Comparison of ENCODE assay signal across 23 cellular contexts in the genomic region with DNA sequence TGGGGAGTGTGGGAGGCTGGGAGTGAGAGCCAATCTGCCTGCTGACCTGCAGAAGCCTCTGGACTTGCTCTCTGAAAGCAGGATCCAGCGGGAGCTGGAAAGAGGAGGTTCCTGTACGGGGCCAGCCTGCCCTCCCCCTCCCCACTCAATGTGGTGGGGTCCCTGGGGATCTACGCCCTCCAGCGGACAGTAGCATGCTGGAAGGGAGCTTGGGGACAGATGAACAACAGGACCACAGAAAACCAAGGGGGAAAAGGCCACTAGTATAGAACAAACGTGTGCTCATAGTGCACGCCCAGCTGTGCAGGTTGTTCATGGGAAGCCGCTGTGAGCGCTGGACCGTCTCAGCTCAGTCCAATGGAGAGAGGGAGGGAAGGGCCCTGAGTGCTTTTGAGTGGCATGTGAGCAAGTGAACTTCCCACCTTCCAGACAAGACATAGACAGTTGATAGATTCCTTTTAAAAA. TPM values are rescaled to one million over a fixed set of nuclear protein-coding genes. Genes with fewer than 3 reads are reported as not detected.
A peak's percentile ranks its signal among the peaks of the same experiment; 100 is the strongest.
DNase-seq lines count a peak whose midpoint lies in the region; ATAC-seq, FAIRE-seq and TF ChIP-seq lines count a peak whose summit lies in the region.
"Had no signal": no experiment of that assay in that cellular context is flagged by ENCODE, and none has a peak within 500 bp of the region (broad histone marks: within the 10 kb centered on the region; RNA-seq: fewer than 3 reads in every experiment).

No MANE protein-coding gene starts in this region.

- no peak overlapping the region for H4K8ac ChIP-seq in H1 (ENCODE audit: extremely low read depth, insufficient read depth, low read length)

- H3K23ac ChIP-seq in H1 (ENCODE audit: insufficient read length), result no peak overlapping the region

- H2AFZ ChIP-seq in H1 (ENCODE audit: low read length), result no peak overlapping the region

- no peak overlapping the region for H3K9ac ChIP-seq in H1 (replicated peaks in 1 of 4; ENCODE audit: extremely low read depth in 1 of 4, low read depth in 3 of 4, low read length in 3 of 4)

- H2BK5ac ChIP-seq in H1 (ENCODE audit: low read depth, low read length), result 0 out of 2 replicates have a peak overlapping the region, but pooled peaks have one; percentile 52

- no peaks in the 10 kb centered on the region for H3K9me3 Mint-ChIP-seq in progenitor cell of endocrine pancreas (ENCODE audit: low read depth)
- H3K9me3 Mint-ChIP-seq: activated T-cell treated with anti-CD3 and anti-CD28 coated beads, Interleukin-2, amount 50 U/mL, for 4 hours; stimulated activated naive CD8-positive, alpha-beta T cell treated with anti-CD3 and anti-CD28 coated beads, Interleukin-15, Interleukin-2, amounts not matched to agents 100 ng/mL and 50 ng/mL, for 24 hours had no signal

- POLR2A ChIA-PET in H1 (lab: Charles Lee; ENCODE audit: partially characterized antibody), result interaction anchor here (0.9 to 2.6 kb wide), 4 partner anchors 12 to 35 kb away, joined by 3 to 8 read pairs (median 4); no protein-coding TSS in a partner anchor

- H3K27ac ChIP-seq in H1 (ENCODE audit: low read depth, low read length), result no peak overlapping the region
- H3K27ac ChIP-seq in upper lobe of left lung, result no peak overlapping the region
- H3K27ac ChIP-seq: 22Rv1, epithelial cell of prostate, pancreas, spleen had no signal

- no peaks in the 10 kb centered on the region for H3K79me1 ChIP-seq in H1 (ENCODE audit: low read depth, low read length)

- TF ChIP-seq CTCF in H1 (IDR thresholded peaks at IDR 0.05; ENCODE audit: control extremely low read depth in 1 of 3, insufficient read depth in 1 of 3, low read depth in 1 of 3, low read length in 3 of 3) (peak in 2 of 3 experiments; percentile 56 to 71; a peak in 3 of 4 replicates), progenitor cell of endocrine pancreas (IDR thresholded peaks at IDR 0.05; ENCODE audit: unreplicated experiment) (peak; percentile 44), upper lobe of left lung (IDR thresholded peaks at IDR 0.05) (no peak)

- H2BK12ac ChIP-seq in H1 (ENCODE audit: low read depth, low read length), result peak overlapping the region; percentile 60; the same call in 1 of the 2 replicates

- no peaks in the 10 kb centered on the region for H3K79me2 ChIP-seq in H1 (ENCODE audit: control insufficient read depth in 1 of 2, insufficient read depth in 2 of 2, low read length in 2 of 2)

- peaks cover 3% of the 10 kb centered on the region for H3K4me1 Mint-ChIP-seq in progenitor cell of endocrine pancreas (ENCODE audit: low read depth)

- H3K27ac Mint-ChIP-seq in progenitor cell of endocrine pancreas, result no peak overlapping the region
- H3K27ac Mint-ChIP-seq: CD4-positive, CD25-positive, alpha-beta regulatory T cell; stimulated activated naive CD8-positive, alpha-beta T cell treated with anti-CD3 and anti-CD28 coated beads, Interleukin-15, Interleukin-2, amounts not matched to agents 100 ng/mL and 50 ng/mL, for 24 hours had no signal

- H3K4ac ChIP-seq in H1 (replicated peaks; ENCODE audit: insufficient read length, low read depth, low read length), result no peak overlapping the region

- no peaks in the 10 kb centered on the region; a peak in 1 of 4 replicates for H3K9me3 ChIP-seq in H1 (ENCODE audit: insufficient read depth in 2 of 2, low read depth in 1 of 2, low read length in 1 of 2)
- peaks cover 0 to 7% (median 4%) of the 10 kb centered on the region in 4 donors for H3K9me3 ChIP-seq in upper lobe of left lung
- H3K9me3 ChIP-seq: pancreas had no signal

- peak; percentile 19 for FAIRE-seq in H1 (lab: Jason Lieb, UNC)
- FAIRE-seq: pancreas had no signal

- peak overlapping the region; percentile 48; the same call in 1 of the 2 replicates for H3K18ac ChIP-seq in H1 (ENCODE audit: extremely low read depth, low read length)

- no peak overlapping the region for H4K5ac ChIP-seq in H1 (ENCODE audit: insufficient read length, low read depth, low read length)

- peak; percentile 37 for DNase-seq in DMS 273 (lab: John Stamatoyannopoulos, UW; ENCODE audit: unreplicated experiment)
- DNase-seq in DMS 273 treated with DMSO at 0.1 percent for 48 hours (lab: John Stamatoyannopoulos, UW), result no peak
- peak; percentile 15 for DNase-seq in NAMALWA (ENCODE audit: low spot score)
- peak in 1 of 2 experiments; percentile 75 for DNase-seq in H1 (ENCODE audit: low read depth in 1 of 2, low spot score in 2 of 2)
- no peak for DNase-seq in progenitor cell of endocrine pancreas (ENCODE audit: low spot score, unreplicated experiment)
- DNase-seq in upper lobe of left lung, result no peak
- no peak for DNase-seq in foreskin melanocyte
- no peak for DNase-seq in NK-92 treated with Interleukin-12 subunit alpha and Interleukin-12 subunit beta, amount 100 ng/mL, for 24 hours (lab: John Stamatoyannopoulos, UW)
- DNase-seq: activated T-cell treated with anti-CD3 and anti-CD28 coated beads, Interleukin-2, amount 50 U/mL, for 4 hours; amniotic stem cell; CD4-positive, CD25-positive, alpha-beta regulatory T cell; GDM1; NCI-H1930; NCI-H748 treated with DMSO at 0.1 percent for 48 hours; RPMI8226; spleen; T-helper 1 cell had no signal

- no peaks in the 10 kb centered on the region; the same call in 1 of the 2 replicates for H3K23me2 ChIP-seq in H1 (ENCODE audit: low read depth, low read length)

- 0 out of 2 replicates have a peak overlapping the region, but pooled peaks have one; percentile 88 for H2BK15ac ChIP-seq in H1 (ENCODE audit: low read length)

- CTCF ChIA-PET in H1 (lab: Charles Lee; ENCODE audit: partially characterized antibody), result interaction anchor here (0.7 to 2.9 kb wide), 19 partner anchors 8 to 723 kb away, joined by 3 to 25 read pairs (median 5); no protein-coding TSS in a partner anchor

- no peaks in the 10 kb centered on the region for H3K36me3 Mint-ChIP-seq in progenitor cell of endocrine pancreas (ENCODE audit: insufficient read depth)
- H3K36me3 Mint-ChIP-seq: CD4-positive, CD25-positive, alpha-beta regulatory T cell had no signal

- peak overlapping the region; percentile 50 to 72; a peak in 3 of 4 replicates for H3K4me2 ChIP-seq in H1 (ENCODE audit: insufficient read depth in 1 of 2, low read depth in 2 of 2, low read length in 2 of 2)

- TF ChIP-seq EP300 in H1 (IDR thresholded peaks at IDR 0.05; ENCODE audit: borderline replicate concordance in 1 of 2, low read depth in 2 of 2, low read length in 2 of 2) (no peak), upper lobe of left lung (IDR thresholded peaks at IDR 0.05) (no peak)

- H4K20me1 ChIP-seq in H1 (replicated peaks in 1 of 2; ENCODE audit: control insufficient read depth in 1 of 2, insufficient read depth in 2 of 2, low read length in 2 of 2), result peaks cover 10 to 19% of the 10 kb centered on the region in 2 experiments

- peak; percentile 62 to 69 for TF ChIP-seq RAD21 in H1 (IDR thresholded peaks at IDR 0.05 in 1 of 2, conservative IDR thresholded peaks at IDR 0.05 in 1 of 2; ENCODE audit: low read depth in 2 of 2, low read length in 2 of 2)

- WGBS in H1 (ENCODE audit: extremely low coverage in 1 of 2, insufficient coverage in 1 of 2, insufficient read length in 1 of 2, insufficient replicate concordance in 2 of 2, low coverage in 1 of 2, low lambda C conversion rate in 2 of 2, missing lambda C conversion rate in 1 of 2), 2 experiments, result 8% methylated on average over 9 of the region's 9 CpGs; no CpG with 5 or more reads in 1 of the 2 experiments
- 5 to 14% methylated on average over 9 of the region's 9 CpGs for WGBS in upper lobe of left lung, 2 donors

- ATAC-seq in upper lobe of left lung (ENCODE audit: low FRiP score in 2 of 2), result no peak
- ATAC-seq: activated T-cell treated with anti-CD3 and anti-CD28 coated beads, Interleukin-2, amount 50 U/mL, for 4 hours; pancreas had no signal

- H3K4me1 ChIP-seq in H1 (replicated peaks in 1 of 4; ENCODE audit: control insufficient read depth in 3 of 4, insufficient read depth in 4 of 4, low read length in 3 of 4) (peaks cover 0 to 38% (median 28%) of the 10 kb centered on the region in 4 experiments; a peak in 6 of 7 replicates), upper lobe of left lung (peaks cover 5 to 36% (median 19%) of the 10 kb centered on the region in 4 donors)
- H3K4me1 ChIP-seq: pancreas had no signal

- H2BK20ac ChIP-seq in H1 (ENCODE audit: low read length), result peak overlapping the region; percentile 93; the same call in 1 of the 2 replicates

- H3K4me3 ChIP-seq in H1 (ENCODE audit: extremely low read depth in 1 of 4, insufficient read depth in 2 of 4, low read depth in 3 of 4, low read length in 4 of 4) (peak overlapping the region in 1 of 4 experiments; percentile 34; a peak in 3 of 8 replicates), upper lobe of left lung (no peak overlapping the region)
- H3K4me3 ChIP-seq: pancreas, spleen had no signal

- no peaks in the 10 kb centered on the region; a peak in 1 of 8 replicates for H3K36me3 ChIP-seq in H1 (ENCODE audit: control insufficient read depth in 2 of 4, insufficient read depth in 4 of 4, low read length in 3 of 4)
- H3K36me3 ChIP-seq in upper lobe of left lung, result no peaks in the 10 kb centered on the region
- H3K36me3 ChIP-seq: pancreas, spleen had no signal

- H3K4me3 Mint-ChIP-seq in progenitor cell of endocrine pancreas (ENCODE audit: low read depth), result no peak overlapping the region
- H3K4me3 Mint-ChIP-seq: activated T-cell treated with anti-CD3 and anti-CD28 coated beads, Interleukin-2, amount 50 U/mL, for 4 hours had no signal

- no peak overlapping the region for H3K14ac ChIP-seq in H1 (ENCODE audit: insufficient read length)

- peaks cover 69% of the 10 kb centered on the region for H3K27me3 Mint-ChIP-seq in progenitor cell of endocrine pancreas

- no peak overlapping the region for H2BK120ac ChIP-seq in H1 (replicated peaks; ENCODE audit: low read depth, low read length)

- H3K27me3 ChIP-seq in H1 (replicated peaks in 1 of 4; ENCODE audit: control insufficient read depth in 3 of 4, extremely low read depth in 1 of 4, insufficient read depth in 3 of 4, low read length in 3 of 4), result peaks cover 66 to 78% (median 73%) of the 10 kb centered on the region in 4 experiments
- H3K27me3 ChIP-seq in upper lobe of left lung, result peaks cover 0 to 55% (median 26%) of the 10 kb centered on the region in 4 donors

- H4K91ac ChIP-seq in H1 (replicated peaks; ENCODE audit: insufficient read length, low read length), result no peak overlapping the region

- H2AK5ac ChIP-seq in H1 (ENCODE audit: low read depth, low read length), result no peak overlapping the region

- TF ChIP-seq POLR2A in H1 (IDR thresholded peaks at IDR 0.05; ENCODE audit: control extremely low read depth in 1 of 2, low read depth in 2 of 2, low read length in 2 of 2) (no peak), upper lobe of left lung (IDR thresholded peaks at IDR 0.05) (no peak)

- no peak overlapping the region for H3K56ac ChIP-seq in H1 (replicated peaks; ENCODE audit: insufficient read length, low read depth, low read length)

RNA-seq across cellular contexts. Expression of a gene that starts 15.8 kb away (rescaled TPM):
- total RNA-seq in H1 (2021; fragmentation: NEBNext Ultra II Directional; extraction: Animal tissue kit (Norgen Biotek cat#: 25700)), result 0.26 and 0.34 TPM in 2 replicates
- 0.08 TPM in 1 of 2 replicates, not detected in the other for polyA plus RNA-seq in H1 (2011; rRNA removed)
- 0.10 TPM for polyA plus RNA-seq in H1 (2011; cell fraction: cytosol; rRNA removed)
- 0.07 TPM for polyA plus RNA-seq in H1 (2011; cell fraction: nucleus; rRNA removed)
- not detected in 4 replicates for polyA plus RNA-seq in H1 (2012, experiment 1 of 2)
- polyA plus RNA-seq in H1 (2012, experiment 2 of 2), result not detected
- 0.18 TPM for polyA plus RNA-seq in H1 (2013, experiment 1 of 2)
- polyA plus RNA-seq in H1 (2013, experiment 2 of 2), result 0.06 TPM
- polyA minus RNA-seq in H1 (2011; rRNA and poly(A)+ RNA removed), result not detected in 2 replicates
- not detected for polyA minus RNA-seq in H1 (2011; cell fraction: cytosol; rRNA and poly(A)+ RNA removed)
- not detected for polyA minus RNA-seq in H1 (2011; cell fraction: nucleus; rRNA and poly(A)+ RNA removed)
- total RNA-seq in progenitor cell of endocrine pancreas (0.65 and 0.87 TPM in 2 replicates), upper lobe of left lung (not detected)
- total RNA-seq: activated T-cell treated with anti-CD3 and anti-CD28 coated beads, Interleukin-2, amount 50 U/mL, for 4 hours; CD4-positive, CD25-positive, alpha-beta regulatory T cell; glomerular endothelial cell; kidney epithelial cell; pancreas; spleen had no signal
- polyA plus RNA-seq: CD4-positive, CD25-positive, alpha-beta regulatory T cell; pancreas; spleen had no signal

Comparison
In these comparisons a context has a peak if more than half of its experiments do, and no peak if none do; other contexts are left out.
1. DNase-seq: peak in DMS 273 (single experiment) and NAMALWA (single experiment); none in DMS 273 treated with DMSO at 0.1 percent for 48 hours (single experiment), progenitor cell of endocrine pancreas (single experiment), upper lobe of left lung (0 of 2), foreskin melanocyte (single experiment) and NK-92 treated with Interleukin-12 subunit alpha and Interleukin-12 subunit beta, amount 100 ng/mL, for 24 hours (single experiment).
2. CTCF ChIP-seq: peak in H1 (2 of 3) and progenitor cell of endocrine pancreas (single experiment); none in upper lobe of left lung (0 of 6).